10 cellular contexts compared by ENCODE assay signal in genomic region chr6:30954631-30955366, GRCh38. TPM values are rescaled to one million over a fixed set of nuclear protein-coding genes. Genes with fewer than 3 reads are reported as not detected.
A peak's percentile ranks its signal among the peaks of the same experiment; 100 is the strongest.
DNase-seq lines count a peak whose midpoint lies in the region; TF ChIP-seq lines count a peak whose summit lies in the region.
"Had no signal": no experiment of that assay in that cellular context is flagged by ENCODE, and none has a peak within 500 bp of the region (broad histone marks: within the 10 kb centered on the region; RNA-seq: fewer than 3 reads in every experiment).

No MANE protein-coding gene starts in this region.

- DNase-seq in HAP-1 (ENCODE audit: low spot score in 2 of 2) (no peak), germinal center (ENCODE audit: low spot score) (no peak), NCI-H146 (lab: John Stamatoyannopoulos, UW) (no peak), glomerular visceral epithelial cell (ENCODE audit: extremely low spot score) (no peak), adrenal gland (no peak)
- DNase-seq in activated CD4-positive, alpha-beta memory T cell treated with anti-CD3 and anti-CD28 coated beads, Interleukin-2, amount 10 ng/mL, durations not matched to agents 7 days and 5 days: no peak
- DNase-seq: NCI-H1930 had no signal

- no peaks in the 10 kb centered on the region for H3K36me3 Mint-ChIP-seq in activated CD4-positive, alpha-beta memory T cell treated with anti-CD3 and anti-CD28 coated beads, Interleukin-2, amount 10 ng/mL, durations not matched to agents 7 days and 5 days (ENCODE audit: low read depth)

- intact Hi-C loops in adrenal gland (cut with DNase I): no loop called here

- H3K27ac Mint-ChIP-seq in activated CD4-positive, alpha-beta memory T cell treated with anti-CD3 and anti-CD28 coated beads, Interleukin-2, amount 10 ng/mL, durations not matched to agents 7 days and 5 days: no peak overlapping the region

- CTCF ChIA-PET in activated CD4-positive, alpha-beta memory T cell treated with anti-CD3 and anti-CD28 coated beads, Interleukin-2, amount 10 ng/mL, durations not matched to agents 7 days and 5 days (lab: Charles Lee): interaction anchor here (0.9 to 1.4 kb wide), 3 partner anchors 114 to 138 kb away, joined by 3 to 4 read pairs (median 4); no protein-coding TSS in a partner anchor

- peak overlapping the region; percentile 22 for H3K4me3 ChIP-seq in HAP-1
- peak overlapping the region; percentile 59; the same call in 1 of the 2 replicates for H3K4me3 ChIP-seq in iPS-18c (ENCODE audit: insufficient read depth, low read depth, low read length)
- H3K4me3 ChIP-seq in skin epidermis: peak overlapping the region in 6 of 7 experiments; percentile 28 to 48 (median 39)
- peak overlapping the region in 1 of 4 donors; percentile 54 for H3K4me3 ChIP-seq in adrenal gland

- H3K4me1 Mint-ChIP-seq in activated CD4-positive, alpha-beta memory T cell treated with anti-CD3 and anti-CD28 coated beads, Interleukin-2, amount 10 ng/mL, durations not matched to agents 7 days and 5 days: peaks cover 8% of the 10 kb centered on the region

- peak overlapping the region; percentile 14 for H3K4me3 Mint-ChIP-seq in activated CD4-positive, alpha-beta memory T cell treated with anti-CD3 and anti-CD28 coated beads, Interleukin-2, amount 10 ng/mL, durations not matched to agents 7 days and 5 days

- H3K36me3 ChIP-seq in HAP-1 (replicated peaks) (no peaks in the 10 kb centered on the region), adrenal gland (replicated peaks in 1 of 2) (no peaks in the 10 kb centered on the region)
- H3K36me3 ChIP-seq: right lobe of liver had no signal

- in situ Hi-C loops in HAP-1 (cut with MboI; ENCODE audit: low sequenced_read_pairs): no loop called here

- H3K9me3 ChIP-seq in HAP-1 (no peaks in the 10 kb centered on the region), iPS-18c (ENCODE audit: control insufficient read depth, insufficient read depth, low read length) (no peaks in the 10 kb centered on the region), adrenal gland (replicated peaks in 1 of 3) (no peaks in the 10 kb centered on the region)
- H3K9me3 ChIP-seq: right lobe of liver had no signal

- peaks cover 82% of the 10 kb centered on the region for H3K27me3 Mint-ChIP-seq in activated CD4-positive, alpha-beta memory T cell treated with anti-CD3 and anti-CD28 coated beads, Interleukin-2, amount 10 ng/mL, durations not matched to agents 7 days and 5 days

- peaks cover 9% of the 10 kb centered on the region for H3K4me1 ChIP-seq in HAP-1
- H3K4me1 ChIP-seq in adrenal gland (replicated peaks in 1 of 2): no peaks in the 10 kb centered on the region

- H3K9me3 Mint-ChIP-seq in activated CD4-positive, alpha-beta memory T cell treated with anti-CD3 and anti-CD28 coated beads, Interleukin-2, amount 10 ng/mL, durations not matched to agents 7 days and 5 days: no peaks in the 10 kb centered on the region

- no peak for TF ChIP-seq CTCF in adrenal gland (IDR thresholded peaks at IDR 0.05)

- H3K27ac ChIP-seq in skin epidermis: peak overlapping the region in 11 of 21 experiments; percentile 2 to 78 (median 61)
- no peak overlapping the region for H3K27ac ChIP-seq in adrenal gland

- TF ChIP-seq POLR2A in adrenal gland (IDR thresholded peaks at IDR 0.05): no peak

- POLR2A ChIA-PET in activated CD4-positive, alpha-beta memory T cell treated with anti-CD3 and anti-CD28 coated beads, Interleukin-2, amount 10 ng/mL, durations not matched to agents 7 days and 5 days (lab: Charles Lee): interaction anchor here (1.2 to 1.5 kb wide), 2 partner anchors 12 to 41 kb away, joined by 4 to 6 read pairs; partner anchors contain the start of gene VARS2

- 0 out of 2 replicates have a peak, but pooled peaks cover 2% of the 10 kb centered on the region for H3K27me3 ChIP-seq in HAP-1 (ENCODE audit: low read depth)
- H3K27me3 ChIP-seq in adrenal gland: no peaks in the 10 kb centered on the region

- WGBS in adrenal gland, 4 donors: 59 to 67% (median 62%) methylated on average over 9 of the region's 9 CpGs

RNA-seq across cellular contexts. Expression of gene MUCL3, which starts 14.0 kb away (rescaled TPM):
- total RNA-seq in activated CD4-positive, alpha-beta memory T cell treated with anti-CD3 and anti-CD28 coated beads, Interleukin-2, amount 10 ng/mL, durations not matched to agents 7 days and 5 days: not detected
- not detected for total RNA-seq in adrenal gland
- polyA plus RNA-seq in adrenal gland: under 1 TPM in 2 of 3 donors, not detected in 1; under 0.01 to 0.02 TPM
- total RNA-seq: right lobe of liver had no signal

RNA-seq across cellular contexts. Expression of gene SFTA2, which starts 22.8 kb away (rescaled TPM):
- not detected for total RNA-seq in activated CD4-positive, alpha-beta memory T cell treated with anti-CD3 and anti-CD28 coated beads, Interleukin-2, amount 10 ng/mL, durations not matched to agents 7 days and 5 days
- 1 to 10 TPM in 1 of 8 donors, under 1 TPM in 1, not detected in 6; 0.38 to 1.5 TPM for total RNA-seq in adrenal gland
- under 1 TPM in 2 of 3 donors, not detected in 1; 0.20 to 0.24 TPM for polyA plus RNA-seq in adrenal gland
- total RNA-seq: right lobe of liver had no signal

RNA-seq across cellular contexts. Expression of gene MUC21, which starts 28.7 kb away (rescaled TPM):
- total RNA-seq in activated CD4-positive, alpha-beta memory T cell treated with anti-CD3 and anti-CD28 coated beads, Interleukin-2, amount 10 ng/mL, durations not matched to agents 7 days and 5 days: not detected
- not detected for total RNA-seq in adrenal gland
- polyA plus RNA-seq in adrenal gland: under 1 TPM in 2 of 3 donors, not detected in 1; 0.16 to 0.34 TPM

RNA-seq across cellular contexts. Expression of gene VARS2, which starts 40.8 kb away (rescaled TPM):
- total RNA-seq in activated CD4-positive, alpha-beta memory T cell treated with anti-CD3 and anti-CD28 coated beads, Interleukin-2, amount 10 ng/mL, durations not matched to agents 7 days and 5 days: 10 to 100 TPM; 33.6 to 37.0 TPM
- 10 to 100 TPM; 17.1 to 51.6 (median 31.7) TPM for total RNA-seq in adrenal gland
- polyA plus RNA-seq in adrenal gland: 10 to 100 TPM; 21.2 to 89.6 (median 55.4) TPM

RNA-seq across cellular contexts. Expression of gene GTF2H4, which starts 46.8 kb away (rescaled TPM):
- 10 to 100 TPM; 25.6 to 26.4 TPM for total RNA-seq in activated CD4-positive, alpha-beta memory T cell treated with anti-CD3 and anti-CD28 coated beads, Interleukin-2, amount 10 ng/mL, durations not matched to agents 7 days and 5 days
- 10 to 100 TPM in 6 of 8 donors, 1 to 10 TPM in 2; 3.7 to 48.6 (median 21.8) TPM for total RNA-seq in adrenal gland
- 10 to 100 TPM; 30.8 to 71.9 (median 57.8) TPM for polyA plus RNA-seq in adrenal gland

Comparison
In these comparisons a context has a peak if more than half of its experiments do, and no peak if none do; other contexts are left out.
1. H3K27ac ChIP-seq: peak in skin epidermis (11 of 21); none in adrenal gland (0 of 5).